Comparison of ENCODE assay signal across 1 cellular context in genomic region chr17:79721993-79722671, GRCh38.
TF ChIP-seq lines count a peak whose summit lies in the region.

No MANE protein-coding gene starts in this region.

TF ChIP-seq in HepG2, 621 proteins besides CTCF, POLR2A, EP300 and RAD21 (continued from another document and continues in another):
- no peak for TF ChIP-seq GMEB2 (CRISPR knock-in tag; IDR thresholded peaks at IDR 0.05; ENCODE audit: low read depth)
- TF ChIP-seq, protein P1, sequence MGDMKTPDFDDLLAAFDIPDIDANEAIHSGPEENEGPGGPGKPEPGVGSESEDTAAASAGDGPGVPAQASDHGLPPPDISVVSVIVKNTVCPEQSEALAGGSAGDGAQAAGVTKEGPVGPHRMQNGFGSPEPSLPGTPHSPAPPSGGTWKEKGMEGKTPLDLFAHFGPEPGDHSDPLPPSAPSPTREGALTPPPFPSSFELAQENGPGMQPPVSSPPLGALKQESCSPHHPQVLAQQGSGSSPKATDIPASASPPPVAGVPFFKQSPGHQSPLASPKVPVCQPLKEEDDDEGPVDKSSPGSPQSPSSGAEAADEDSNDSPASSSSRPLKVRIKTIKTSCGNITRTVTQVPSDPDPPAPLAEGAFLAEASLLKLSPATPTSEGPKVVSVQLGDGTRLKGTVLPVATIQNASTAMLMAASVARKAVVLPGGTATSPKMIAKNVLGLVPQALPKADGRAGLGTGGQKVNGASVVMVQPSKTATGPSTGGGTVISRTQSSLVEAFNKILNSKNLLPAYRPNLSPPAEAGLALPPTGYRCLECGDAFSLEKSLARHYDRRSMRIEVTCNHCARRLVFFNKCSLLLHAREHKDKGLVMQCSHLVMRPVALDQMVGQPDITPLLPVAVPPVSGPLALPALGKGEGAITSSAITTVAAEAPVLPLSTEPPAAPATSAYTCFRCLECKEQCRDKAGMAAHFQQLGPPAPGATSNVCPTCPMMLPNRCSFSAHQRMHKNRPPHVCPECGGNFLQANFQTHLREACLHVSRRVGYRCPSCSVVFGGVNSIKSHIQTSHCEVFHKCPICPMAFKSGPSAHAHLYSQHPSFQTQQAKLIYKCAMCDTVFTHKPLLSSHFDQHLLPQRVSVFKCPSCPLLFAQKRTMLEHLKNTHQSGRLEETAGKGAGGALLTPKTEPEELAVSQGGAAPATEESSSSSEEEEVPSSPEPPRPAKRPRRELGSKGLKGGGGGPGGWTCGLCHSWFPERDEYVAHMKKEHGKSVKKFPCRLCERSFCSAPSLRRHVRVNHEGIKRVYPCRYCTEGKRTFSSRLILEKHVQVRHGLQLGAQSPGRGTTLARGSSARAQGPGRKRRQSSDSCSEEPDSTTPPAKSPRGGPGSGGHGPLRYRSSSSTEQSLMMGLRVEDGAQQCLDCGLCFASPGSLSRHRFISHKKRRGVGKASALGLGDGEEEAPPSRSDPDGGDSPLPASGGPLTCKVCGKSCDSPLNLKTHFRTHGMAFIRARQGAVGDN (CRISPR knock-in tag; IDR thresholded peaks at IDR 0.05) = peak; percentile 78
- TF ChIP-seq ARHGAP35 (CRISPR knock-in tag; IDR thresholded peaks at IDR 0.05; ENCODE audit: borderline replicate concordance) = no peak
- TF ChIP-seq ZNF567 (CRISPR knock-in tag; IDR thresholded peaks at IDR 0.05; ENCODE audit: borderline replicate concordance) = no peak
- TF ChIP-seq ZNF710 (CRISPR knock-in tag; IDR thresholded peaks at IDR 0.05; ENCODE audit: borderline replicate concordance) = no peak
- TF ChIP-seq ZNF674 (CRISPR knock-in tag; IDR thresholded peaks at IDR 0.05; ENCODE audit: low read depth) = no peak
- TF ChIP-seq, protein P2, sequence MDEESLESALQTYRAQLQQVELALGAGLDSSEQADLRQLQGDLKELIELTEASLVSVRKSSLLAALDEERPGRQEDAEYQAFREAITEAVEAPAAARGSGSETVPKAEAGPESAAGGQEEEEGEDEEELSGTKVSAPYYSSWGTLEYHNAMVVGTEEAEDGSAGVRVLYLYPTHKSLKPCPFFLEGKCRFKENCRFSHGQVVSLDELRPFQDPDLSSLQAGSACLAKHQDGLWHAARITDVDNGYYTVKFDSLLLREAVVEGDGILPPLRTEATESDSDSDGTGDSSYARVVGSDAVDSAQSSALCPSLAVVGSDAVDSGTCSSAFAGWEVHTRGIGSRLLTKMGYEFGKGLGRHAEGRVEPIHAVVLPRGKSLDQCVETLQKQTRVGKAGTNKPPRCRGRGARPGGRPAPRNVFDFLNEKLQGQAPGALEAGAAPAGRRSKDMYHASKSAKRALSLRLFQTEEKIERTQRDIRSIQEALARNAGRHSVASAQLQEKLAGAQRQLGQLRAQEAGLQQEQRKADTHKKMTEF (CRISPR knock-in tag; IDR thresholded peaks at IDR 0.05) = no peak; the same call in 1 of the 2 replicates
- peak; percentile 95 for TF ChIP-seq ZKSCAN8 (CRISPR knock-in tag; IDR thresholded peaks at IDR 0.05; ENCODE audit: borderline replicate concordance)
- TF ChIP-seq GATAD2A (CRISPR knock-in tag; IDR thresholded peaks at IDR 0.05) = peak; percentile 53
- no peak for TF ChIP-seq ZSCAN31 (CRISPR knock-in tag; IDR thresholded peaks at IDR 0.05; ENCODE audit: low read depth)
- TF ChIP-seq, protein P3, sequence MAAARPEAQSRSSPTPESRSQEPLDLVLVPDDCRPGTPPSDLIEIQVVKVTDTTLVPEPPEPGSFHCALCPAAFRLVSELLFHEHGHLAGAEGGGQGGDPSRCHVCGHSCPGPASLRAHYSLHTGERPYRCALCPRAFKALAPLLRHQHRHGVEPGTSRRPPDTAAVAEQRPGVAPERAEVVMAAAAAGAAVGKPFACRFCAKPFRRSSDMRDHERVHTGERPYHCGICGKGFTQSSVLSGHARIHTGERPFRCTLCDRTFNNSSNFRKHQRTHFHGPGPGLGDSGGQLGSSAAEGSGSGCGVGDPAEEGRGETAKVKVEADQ (CRISPR knock-in tag; IDR thresholded peaks at IDR 0.05; ENCODE audit: borderline replicate concordance) = no peak
- TF ChIP-seq, protein P4, sequence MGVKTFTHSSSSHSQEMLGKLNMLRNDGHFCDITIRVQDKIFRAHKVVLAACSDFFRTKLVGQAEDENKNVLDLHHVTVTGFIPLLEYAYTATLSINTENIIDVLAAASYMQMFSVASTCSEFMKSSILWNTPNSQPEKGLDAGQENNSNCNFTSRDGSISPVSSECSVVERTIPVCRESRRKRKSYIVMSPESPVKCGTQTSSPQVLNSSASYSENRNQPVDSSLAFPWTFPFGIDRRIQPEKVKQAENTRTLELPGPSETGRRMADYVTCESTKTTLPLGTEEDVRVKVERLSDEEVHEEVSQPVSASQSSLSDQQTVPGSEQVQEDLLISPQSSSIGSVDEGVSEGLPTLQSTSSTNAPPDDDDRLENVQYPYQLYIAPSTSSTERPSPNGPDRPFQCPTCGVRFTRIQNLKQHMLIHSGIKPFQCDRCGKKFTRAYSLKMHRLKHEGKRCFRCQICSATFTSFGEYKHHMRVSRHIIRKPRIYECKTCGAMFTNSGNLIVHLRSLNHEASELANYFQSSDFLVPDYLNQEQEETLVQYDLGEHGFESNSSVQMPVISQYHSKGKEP (CRISPR knock-in tag; IDR thresholded peaks at IDR 0.05) = no peak
- TF ChIP-seq NFIB (CRISPR knock-in tag; IDR thresholded peaks at IDR 0.05; ENCODE audit: borderline replicate concordance) = no peak
- TF ChIP-seq SNAI1 (CRISPR knock-in tag; IDR thresholded peaks at IDR 0.05; ENCODE audit: borderline replicate concordance) = no peak
- no peak for TF ChIP-seq SIX4 (CRISPR knock-in tag; IDR thresholded peaks at IDR 0.05)
- no peak for TF ChIP-seq ZNF251 (CRISPR knock-in tag; IDR thresholded peaks at IDR 0.05)
- no peak for TF ChIP-seq ZNF557 (CRISPR knock-in tag; IDR thresholded peaks at IDR 0.05)
- TF ChIP-seq BCL3 (CRISPR knock-in tag; IDR thresholded peaks at IDR 0.05) = no peak
- TF ChIP-seq ZNF619 (CRISPR knock-in tag; IDR thresholded peaks at IDR 0.05) = no peak
- TF ChIP-seq, protein P5, sequence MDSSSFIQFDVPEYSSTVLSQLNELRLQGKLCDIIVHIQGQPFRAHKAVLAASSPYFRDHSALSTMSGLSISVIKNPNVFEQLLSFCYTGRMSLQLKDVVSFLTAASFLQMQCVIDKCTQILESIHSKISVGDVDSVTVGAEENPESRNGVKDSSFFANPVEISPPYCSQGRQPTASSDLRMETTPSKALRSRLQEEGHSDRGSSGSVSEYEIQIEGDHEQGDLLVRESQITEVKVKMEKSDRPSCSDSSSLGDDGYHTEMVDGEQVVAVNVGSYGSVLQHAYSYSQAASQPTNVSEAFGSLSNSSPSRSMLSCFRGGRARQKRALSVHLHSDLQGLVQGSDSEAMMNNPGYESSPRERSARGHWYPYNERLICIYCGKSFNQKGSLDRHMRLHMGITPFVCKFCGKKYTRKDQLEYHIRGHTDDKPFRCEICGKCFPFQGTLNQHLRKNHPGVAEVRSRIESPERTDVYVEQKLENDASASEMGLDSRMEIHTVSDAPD (CRISPR knock-in tag; IDR thresholded peaks at IDR 0.05) = no peak
- TF ChIP-seq RELA (CRISPR knock-in tag; IDR thresholded peaks at IDR 0.05) = no peak
- no peak for TF ChIP-seq GTF3A (CRISPR knock-in tag; conservative IDR thresholded peaks at IDR 0.05)
- no peak for TF ChIP-seq NR2F1 (CRISPR knock-in tag; IDR thresholded peaks at IDR 0.05)
- peak; percentile 47; the same call in 1 of the 2 replicates for TF ChIP-seq HOXA3 (CRISPR knock-in tag; IDR thresholded peaks at IDR 0.05)
- TF ChIP-seq HNRNPK (IDR thresholded peaks at IDR 0.05; ENCODE audit: low read depth, low read length, poor library complexity, severe bottlenecking) = no peak
- TF ChIP-seq ESRRA (CRISPR knock-in tag; IDR thresholded peaks at IDR 0.05; ENCODE audit: low read depth) = no peak
- TF ChIP-seq FOXP4 (CRISPR knock-in tag; IDR thresholded peaks at IDR 0.05) = peak; percentile 21; the same call in 1 of the 2 replicates
- no peak for TF ChIP-seq ZBTB2 (CRISPR knock-in tag; IDR thresholded peaks at IDR 0.05; ENCODE audit: low read depth)
- no peak for TF ChIP-seq MXI1 (IDR thresholded peaks at IDR 0.05; ENCODE audit: borderline replicate concordance, low read depth, low read length)
- TF ChIP-seq ZNF83 (CRISPR knock-in tag; IDR thresholded peaks at IDR 0.05; ENCODE audit: borderline replicate concordance) = no peak
- no peak for TF ChIP-seq DMAP1 (CRISPR knock-in tag; IDR thresholded peaks at IDR 0.05)
- TF ChIP-seq PPARG (CRISPR knock-in tag; conservative IDR thresholded peaks at IDR 0.05) = no peak
- TF ChIP-seq RBM39 (IDR thresholded peaks at IDR 0.05; ENCODE audit: low read depth, low read length, poor library complexity, severe bottlenecking) = no peak
- no peak for TF ChIP-seq ZNF549 (CRISPR knock-in tag; IDR thresholded peaks at IDR 0.05)
- TF ChIP-seq ZNF430 (CRISPR knock-in tag; IDR thresholded peaks at IDR 0.05) = no peak
- no peak for TF ChIP-seq ZNF230 (CRISPR knock-in tag; IDR thresholded peaks at IDR 0.05)
- TF ChIP-seq, protein P6, sequence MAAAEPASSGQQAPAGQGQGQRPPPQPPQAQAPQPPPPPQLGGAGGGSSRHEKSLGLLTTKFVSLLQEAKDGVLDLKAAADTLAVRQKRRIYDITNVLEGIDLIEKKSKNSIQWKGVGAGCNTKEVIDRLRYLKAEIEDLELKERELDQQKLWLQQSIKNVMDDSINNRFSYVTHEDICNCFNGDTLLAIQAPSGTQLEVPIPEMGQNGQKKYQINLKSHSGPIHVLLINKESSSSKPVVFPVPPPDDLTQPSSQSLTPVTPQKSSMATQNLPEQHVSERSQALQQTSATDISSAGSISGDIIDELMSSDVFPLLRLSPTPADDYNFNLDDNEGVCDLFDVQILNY (CRISPR knock-in tag; conservative IDR thresholded peaks at IDR 0.05) = no peak
- TF ChIP-seq, protein P7, sequence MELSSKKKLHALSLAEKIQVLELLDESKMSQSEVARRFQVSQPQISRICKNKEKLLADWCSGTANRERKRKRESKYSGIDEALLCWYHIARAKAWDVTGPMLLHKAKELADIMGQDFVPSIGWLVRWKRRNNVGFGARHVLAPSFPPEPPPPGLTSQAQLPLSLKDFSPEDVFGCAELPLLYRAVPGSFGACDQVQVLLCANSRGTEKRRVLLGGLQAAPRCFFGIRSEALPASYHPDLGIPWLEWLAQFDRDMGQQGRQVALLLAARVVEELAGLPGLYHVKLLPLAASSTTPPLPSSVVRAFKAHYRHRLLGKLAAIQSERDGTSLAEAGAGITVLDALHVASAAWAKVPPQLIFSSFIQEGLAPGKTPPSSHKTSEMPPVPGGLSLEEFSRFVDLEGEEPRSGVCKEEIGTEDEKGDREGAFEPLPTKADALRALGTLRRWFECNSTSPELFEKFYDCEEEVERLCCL (CRISPR knock-in tag; IDR thresholded peaks at IDR 0.05; ENCODE audit: borderline replicate concordance) = no peak
- peak; percentile 70; the same call in 1 of the 2 replicates for TF ChIP-seq ETV5 (CRISPR knock-in tag; IDR thresholded peaks at IDR 0.05; ENCODE audit: borderline replicate concordance)
